15 cellular contexts compared by ENCODE assay signal in genomic region chr5:38724301-38725030, GRCh38.
DNase-seq lines count a peak whose midpoint lies in the region; ATAC-seq and TF ChIP-seq lines count a peak whose summit lies in the region.
"Had no signal": no experiment of that assay in that cellular context is flagged by ENCODE, and none has a peak within 500 bp of the region (broad histone marks: within the 10 kb centered on the region; RNA-seq: fewer than 3 reads in every experiment).

No MANE protein-coding gene starts in this region.

- in situ Hi-C loops in IMR-90 (cut with MboI; ENCODE audit: low sequenced_read_pairs), result no loop called here

- H3K9me2 ChIP-seq in hepatocyte (replicated peaks; ENCODE audit: insufficient read depth), result no peaks in the 10 kb centered on the region

- no peak overlapping the region for H3K4me3 ChIP-seq in AG10803 (ENCODE audit: low read length)
- H3K4me3 ChIP-seq in IMR-90 (ENCODE audit: insufficient read depth, low read depth, low read length), result no peak overlapping the region
- no peak overlapping the region for H3K4me3 ChIP-seq in cardiac fibroblast (replicated peaks in 1 of 2; ENCODE audit: low read depth in 2 of 2, low read length in 2 of 2)
- no peak overlapping the region for H3K4me3 ChIP-seq in mesenchymal stem cell (ENCODE audit: insufficient read depth in 1 of 2, low read depth in 1 of 2, low read length in 2 of 2)
- no peak overlapping the region for H3K4me3 ChIP-seq in hepatocyte
- H3K4me3 ChIP-seq: coronary artery had no signal

- no peak overlapping the region for H2AK9ac ChIP-seq in IMR-90 (replicated peaks; ENCODE audit: low read depth, low read length, poor library complexity)

- peak; percentile 69 for ATAC-seq in IMR-90 (ENCODE audit: low read depth)
- no peak for ATAC-seq in GM18909 (IDR thresholded peaks at IDR 0.05; ENCODE audit: poor library complexity, unreplicated experiment)

- no CpG with 5 or more reads among the region's 2 CpGs for WGBS in IMR-90 (ENCODE audit: extremely low coverage in 2 of 2, insufficient read length in 1 of 2), 2 experiments
- WGBS in mesenchymal stem cell, result 97% methylated on average over 2 of the region's 2 CpGs
- WGBS in hepatocyte (ENCODE audit: low lambda C conversion rate, missing lambda C conversion rate), result 92% methylated on average over 2 of the region's 2 CpGs

- H4K91ac ChIP-seq in IMR-90 (ENCODE audit: insufficient read depth, low read depth, low read length) (peak overlapping the region; percentile 32; the same call in 1 of the 2 replicates), mesenchymal stem cell (ENCODE audit: low read length) (no peak overlapping the region)

- H3K79me1 ChIP-seq in IMR-90 (ENCODE audit: low read depth in 1 of 2, low read length in 2 of 2) (no peaks in the 10 kb centered on the region), mesenchymal stem cell (replicated peaks; ENCODE audit: low read length, poor library complexity, severe bottlenecking) (no peaks in the 10 kb centered on the region)

- no peak overlapping the region for H4K5ac ChIP-seq in IMR-90 (ENCODE audit: low read depth, low read length)

- no peak overlapping the region for H3K18ac ChIP-seq in IMR-90 (ENCODE audit: low read depth, low read length)
- no peak overlapping the region for H3K18ac ChIP-seq in mesenchymal stem cell (ENCODE audit: low read depth in 1 of 2, low read length in 2 of 2)

- H4K20me1 ChIP-seq in IMR-90 (ENCODE audit: insufficient read depth, low read length) (no peaks in the 10 kb centered on the region), hepatocyte (ENCODE audit: insufficient read depth, poor library complexity, severe bottlenecking) (no peaks in the 10 kb centered on the region)

- 0 out of 2 replicates have a peak overlapping the region, but pooled peaks have one; percentile 47 for H2BK120ac ChIP-seq in IMR-90 (ENCODE audit: low read depth, low read length)
- H2BK120ac ChIP-seq in mesenchymal stem cell (ENCODE audit: low read depth, low read length), result no peak overlapping the region

- H3K79me2 ChIP-seq in hepatocyte, result no peaks in the 10 kb centered on the region

- H3K14ac ChIP-seq in IMR-90 (replicated peaks; ENCODE audit: low read depth, low read length) (no peak overlapping the region), mesenchymal stem cell (ENCODE audit: low read length in 2 of 2) (peak overlapping the region in 1 of 2 experiments; percentile 21)

- H2AK5ac ChIP-seq in IMR-90 (ENCODE audit: low read depth, low read length) (peak overlapping the region; percentile 76), mesenchymal stem cell (ENCODE audit: low read length, severe bottlenecking) (no peak overlapping the region)

- BruUV-seq in IMR-90 (replicated peaks; lab: Mats Ljungman, UMichigan), result no TSS peak

- dilution Hi-C loops in IMR-90 (cut with HindIII; ENCODE audit: low sequenced_read_pairs, unreplicated experiment), result no loop called here

- peaks cover 15% of the 10 kb centered on the region for H3K4me1 ChIP-seq in IMR-90 (ENCODE audit: control insufficient read depth, insufficient read depth, low read length)
- H3K4me1 ChIP-seq in mesenchymal stem cell (ENCODE audit: control insufficient read depth, insufficient read depth, low read depth, low read length), result peaks cover 3% of the 10 kb centered on the region
- H3K4me1 ChIP-seq in hepatocyte (ENCODE audit: insufficient read depth), result no peaks in the 10 kb centered on the region

- H3K23ac ChIP-seq in IMR-90 (ENCODE audit: low read depth, low read length) (peak overlapping the region; percentile 15; the same call in 1 of the 2 replicates), mesenchymal stem cell (ENCODE audit: low read length in 2 of 2) (no peak overlapping the region)

- H4K8ac ChIP-seq in IMR-90 (ENCODE audit: low read depth in 2 of 2, low read length in 2 of 2) (no peak overlapping the region), mesenchymal stem cell (ENCODE audit: low read length) (no peak overlapping the region)

- H3K4ac ChIP-seq in IMR-90 (ENCODE audit: low read depth, low read length) (0 out of 2 replicates have a peak overlapping the region, but pooled peaks have one; percentile 18), mesenchymal stem cell (ENCODE audit: low read depth in 1 of 2, low read length in 2 of 2) (no peak overlapping the region)

- no peak overlapping the region for H3K56ac ChIP-seq in IMR-90 (ENCODE audit: extremely low read depth, insufficient read depth, low read length)

- intact Hi-C loops in IMR-90 (cut with micrococcal nuclease), result loop anchor here (5.0 kb wide), 2 partner anchors 83 to 117 kb away; no protein-coding TSS in a partner anchor

- H3K9ac ChIP-seq in IMR-90 (ENCODE audit: low read depth, low read length) (no peak overlapping the region), mesenchymal stem cell (ENCODE audit: low read length) (no peak overlapping the region)
- H3K9ac ChIP-seq: KMS-11 had no signal

- POLR2A ChIA-PET in IMR-90 (lab: Charles Lee; ENCODE audit: unreplicated experiment), result no interaction called here

- H3K4me2 ChIP-seq in IMR-90 (ENCODE audit: low read depth, low read length) (no peak overlapping the region), mesenchymal stem cell (ENCODE audit: low read length, poor library complexity, severe bottlenecking) (no peak overlapping the region), hepatocyte (no peak overlapping the region)
- H3K4me2 ChIP-seq: KMS-11 had no signal

- no peak overlapping the region for H2BK12ac ChIP-seq in mesenchymal stem cell (ENCODE audit: low read length in 2 of 2)

- H2BK15ac ChIP-seq in IMR-90 (ENCODE audit: low read depth, low read length) (0 out of 3 replicates have a peak overlapping the region, but pooled peaks have one; percentile 4), mesenchymal stem cell (ENCODE audit: low read depth, poor library complexity, severe bottlenecking) (no peak overlapping the region)

- no peak overlapping the region for H3K27ac ChIP-seq in IMR-90 (ENCODE audit: insufficient read depth, low read length)
- H3K27ac ChIP-seq in mesenchymal stem cell (ENCODE audit: low read length, poor library complexity, severe bottlenecking), result no peak overlapping the region
- no peak overlapping the region for H3K27ac ChIP-seq in hepatocyte
- H3K27ac ChIP-seq: KMS-11 had no signal

- H3K27me3 ChIP-seq in IMR-90 (ENCODE audit: control insufficient read depth, insufficient read depth, low read length) (no peaks in the 10 kb centered on the region), mesenchymal stem cell (ENCODE audit: control insufficient read depth in 1 of 2, insufficient read depth in 1 of 2, low read length in 2 of 2) (peaks cover 0 to 9% of the 10 kb centered on the region in 2 experiments), hepatocyte (no peaks in the 10 kb centered on the region)

- no peaks in the 10 kb centered on the region for H3K9me1 ChIP-seq in IMR-90 (ENCODE audit: insufficient read depth, low read length)

- no peaks in the 10 kb centered on the region for H3K36me3 ChIP-seq in IMR-90 (ENCODE audit: control insufficient read depth, insufficient read depth, low read length)
- H3K36me3 ChIP-seq in mesenchymal stem cell (ENCODE audit: control insufficient read depth in 1 of 2, insufficient read depth in 2 of 2, low read depth in 1 of 2, low read length in 2 of 2), result no peaks in the 10 kb centered on the region
- H3K36me3 ChIP-seq in hepatocyte (replicated peaks; ENCODE audit: insufficient read depth, low read depth), result no peaks in the 10 kb centered on the region

- H3K9me3 ChIP-seq in IMR-90 (ENCODE audit: control insufficient read depth, insufficient read depth, low read length) (no peaks in the 10 kb centered on the region), mesenchymal stem cell (ENCODE audit: control insufficient read depth, low read length) (no peaks in the 10 kb centered on the region), hepatocyte (ENCODE audit: low read depth) (no peaks in the 10 kb centered on the region)

- DNase-seq in AG10803 (ENCODE audit: low read depth) (peak; percentile 42), IMR-90 (peak; percentile 67), cardiac fibroblast (ENCODE audit: low read depth in 2 of 2) (peak in 1 of 2 donors; percentile 67), mesenchymal stem cell (peak; percentile 24), germinal center (ENCODE audit: low spot score) (no peak), hepatocyte (ENCODE audit: low spot score) (no peak), NCI-H524 (lab: John Stamatoyannopoulos, UW) (no peak)
- DNase-seq: DMS79 treated with DMSO at 0.1 percent for 48 hours; NCI-H1694; NCI-H748 treated with DMSO at 0.1 percent for 48 hours; SHP77 treated with DMSO at 0.1 percent for 48 hours; stimulated activated CD4-positive, alpha-beta T cell treated with anti-CD3 and anti-CD28 coated beads, Interleukin-2, amount 100 ng/mL, for 48 hours had no signal

- no peak for TF ChIP-seq POLR2A in IMR-90 (IDR thresholded peaks at IDR 0.05; ENCODE audit: low read depth, low read length)

- H2BK20ac ChIP-seq in IMR-90 (ENCODE audit: low read depth, low read length), result no peak overlapping the region

- 0 out of 2 replicates have a peak, but pooled peaks have one; percentile 12 for TF ChIP-seq CTCF in AG10803 (conservative IDR thresholded peaks at IDR 0.05; ENCODE audit: low read length)
- 0 out of 2 replicates have a peak, but pooled peaks have one; percentile 10 for TF ChIP-seq CTCF in IMR-90 (conservative IDR thresholded peaks at IDR 0.05; ENCODE audit: low read depth, low read length)
- TF ChIP-seq CTCF in cardiac fibroblast (IDR thresholded peaks at IDR 0.05; ENCODE audit: low read depth, low read length), result peak; percentile 6
- no peak for TF ChIP-seq CTCF in hepatocyte (IDR thresholded peaks at IDR 0.05; ENCODE audit: poor library complexity)

- TF ChIP-seq RAD21 in IMR-90 (IDR thresholded peaks at IDR 0.05; ENCODE audit: low read length), result peak; percentile 16; the same call in 1 of the 2 replicates

- no peak overlapping the region for H2BK5ac ChIP-seq in IMR-90 (ENCODE audit: low read depth, low read length, poor library complexity, severe bottlenecking)
- H2BK5ac ChIP-seq in mesenchymal stem cell (ENCODE audit: low read depth, low read length, poor library complexity, severe bottlenecking), result no peak overlapping the region

- CTCF ChIA-PET in IMR-90 (lab: Yijun Ruan, JAX), result interaction anchor here (1.4 kb wide), 1 partner anchor 41 kb away, joined by 3 read pairs; no protein-coding TSS in a partner anchor

- H2AFZ ChIP-seq in IMR-90 (replicated peaks; ENCODE audit: low read length, poor library complexity) (no peak overlapping the region), mesenchymal stem cell (ENCODE audit: low read depth, low read length) (no peak overlapping the region), hepatocyte (no peak overlapping the region)

TF ChIP-seq in IMR-90, 13 proteins besides CTCF, POLR2A, EP300 and RAD21 (continues in another document):
- no peak for TF ChIP-seq USF2 (IDR thresholded peaks at IDR 0.05; ENCODE audit: low read depth, low read length)
- TF ChIP-seq BHLHE40 (IDR thresholded peaks at IDR 0.05; ENCODE audit: low read depth, low read length), result no peak
- TF ChIP-seq RFX5 (IDR thresholded peaks at IDR 0.05; ENCODE audit: low read depth, low read length), result no peak

Comparison
In these comparisons a context has a peak if more than half of its experiments do, and no peak if none do; other contexts are left out.
1. DNase-seq: peak in AG10803 (single experiment), IMR-90 (single experiment) and mesenchymal stem cell (single experiment); none in germinal center (single experiment), hepatocyte (single experiment) and NCI-H524 (0 of 2).